In genomic region chr19:49469828-49470614, GRCh38 we compare ENCODE assay signal across 8 cellular contexts. TPM values are rescaled to one million over a fixed set of nuclear protein-coding genes. Genes with fewer than 3 reads are reported as not detected.
A peak's percentile ranks its signal among the peaks of the same experiment; 100 is the strongest.
DNase-seq lines count a peak whose midpoint lies in the region; ATAC-seq and TF ChIP-seq lines count a peak whose summit lies in the region.

No MANE protein-coding gene starts in this region.

- ATAC-seq in naive B cell (ENCODE audit: low read depth in 2 of 2) (peak; percentile 52 to 56), HG02938 (IDR thresholded peaks at IDR 0.05; ENCODE audit: unreplicated experiment) (no peak)

- no peak for DNase-seq in AG04450 (ENCODE audit: low read depth, low spot score)
- peak; percentile 84 for DNase-seq in KG1 (lab: John Stamatoyannopoulos, UW)
- DNase-seq in activated T-cell treated with anti-CD3 and anti-CD28 coated beads, Interleukin-2, amount 50 U/mL, for 48 hours = peak; percentile 85 to 89
- peak; percentile 85 for DNase-seq in naive B cell
- no peak for DNase-seq in NCI-H2081 (lab: John Stamatoyannopoulos, UW)
- DNase-seq in NCI-H1105 (lab: John Stamatoyannopoulos, UW) = no peak

- no peaks in the 10 kb centered on the region for H3K27me3 Mint-ChIP-seq in naive B cell

- CTCF ChIA-PET in AG04450 (lab: Charles Lee) = interaction anchor here (0.6 to 1.5 kb wide), 3 partner anchors 20 to 77 kb away, joined by 4 to 5 read pairs (median 4); no protein-coding TSS in a partner anchor

- no peak overlapping the region for H3K4me3 ChIP-seq in AG04450 (ENCODE audit: low read depth, low read length)

- TF ChIP-seq POLR2A in GM19099 (IDR thresholded peaks at IDR 0.05; ENCODE audit: extremely low read depth, insufficient read length, low read depth) = peak; percentile 30

- peaks cover 33 to 54% (median 36%) of the 10 kb centered on the region in 3 donors for H3K4me1 Mint-ChIP-seq in naive B cell

- H3K36me3 Mint-ChIP-seq in naive B cell = peaks cover 0 to 9% of the 10 kb centered on the region in 2 donors

- peak overlapping the region; percentile 52 to 84 (median 66) for H3K4me3 Mint-ChIP-seq in naive B cell

- no peaks in the 10 kb centered on the region for H3K27me3 ChIP-seq in AG04450 (ENCODE audit: control insufficient read depth, insufficient read depth, low read length)

- H3K27ac Mint-ChIP-seq in naive B cell = peak overlapping the region; percentile 96 to 100 (median 99)

- 0 out of 2 replicates have a peak, but pooled peaks have one; percentile 5 for TF ChIP-seq CTCF in AG04450 (IDR thresholded peaks at IDR 0.05; ENCODE audit: low read depth, low read length)

- POLR2A ChIA-PET in AG04450 (lab: Yijun Ruan, JAX) = no interaction called here

- H3K9me3 Mint-ChIP-seq in naive B cell = peaks cover 0 to 6% (median 0%) of the 10 kb centered on the region in 7 donors

- H3K27ac ChIP-seq in AG04450 (ENCODE audit: low read depth, low read length) = no peak overlapping the region

- no peaks in the 10 kb centered on the region; the same call in 1 of the 2 replicates for H3K9me3 ChIP-seq in AG04450 (ENCODE audit: control insufficient read depth, insufficient read depth, low read length)

RNA-seq across cellular contexts. Expression of gene FLT3LG, which starts 4.0 kb away (rescaled TPM):
- polyA plus RNA-seq in AG04450 (2011; rRNA removed) (3.7 and 5.9 TPM in 2 replicates), naive B cell (ENCODE audit: low read depth in 6 of 6) (10 to 100 TPM in 5 of 6 donors, 1 to 10 TPM in 1; 9.5 to 15.0 (median 11.4) TPM)
- 0.87 and 1.9 TPM in 2 replicates for polyA minus RNA-seq in AG04450 (2011; rRNA and poly(A)+ RNA removed)

RNA-seq across cellular contexts. Expression of gene ALDH16A1, which starts 17.0 kb away (rescaled TPM):
- polyA plus RNA-seq in AG04450 (2011; rRNA removed) (4.1 and 4.3 TPM in 2 replicates), naive B cell (ENCODE audit: low read depth in 6 of 6) (100 to 1,000 TPM in 1 of 6 donors, 10 to 100 TPM in 5; 54.2 to 103 (median 74.6) TPM)
- 1.6 and 3.2 TPM in 2 replicates for polyA minus RNA-seq in AG04450 (2011; rRNA and poly(A)+ RNA removed)

RNA-seq across cellular contexts. Expression of gene RPL13A, which starts 17.4 kb away (rescaled TPM):
- 3,816 and 4,938 TPM in 2 replicates for polyA plus RNA-seq in AG04450 (2011; rRNA removed)
- polyA minus RNA-seq in AG04450 (2011; rRNA and poly(A)+ RNA removed) = 1,026 and 1,599 TPM in 2 replicates
- polyA plus RNA-seq in naive B cell (ENCODE audit: low read depth in 6 of 6) = 1,000 to 10,000 TPM; 1,519 to 3,103 (median 2,606) TPM

RNA-seq across cellular contexts. Expression of gene PIH1D1, which starts 18.4 kb away (rescaled TPM):
- polyA plus RNA-seq in AG04450 (2011; rRNA removed) (60.3 and 62.5 TPM in 2 replicates), naive B cell (ENCODE audit: low read depth in 6 of 6) (10 to 100 TPM; 70.3 to 95.3 (median 79.0) TPM)
- polyA minus RNA-seq in AG04450 (2011; rRNA and poly(A)+ RNA removed) = 43.7 and 44.3 TPM in 2 replicates

RNA-seq across cellular contexts. Expression of gene RPS11, which starts 26.2 kb away (rescaled TPM):
- polyA plus RNA-seq in AG04450 (2011; rRNA removed) (1,562 and 2,122 TPM in 2 replicates), naive B cell (ENCODE audit: low read depth in 6 of 6) (1,000 to 10,000 TPM; 2,581 to 3,900 (median 3,339) TPM)
- 912 and 1,125 TPM in 2 replicates for polyA minus RNA-seq in AG04450 (2011; rRNA and poly(A)+ RNA removed)

Comparison
In these comparisons a context has a peak if more than half of its experiments do, and no peak if none do; other contexts are left out.
1. DNase-seq: peak in KG1 (single experiment), activated T-cell treated with anti-CD3 and anti-CD28 coated beads, Interleukin-2, amount 50 U/mL, for 48 hours (2 of 2) and naive B cell (single experiment); none in AG04450 (single experiment), NCI-H2081 (0 of 2) and NCI-H1105 (single experiment).
2. RNA of gene ALDH16A1, which starts 17.0 kb away (polyA plus RNA-seq): 54.2 to 103 TPM in naive B cell; 4.1 to 4.3 TPM in AG04450; every median in the first group is over 10 times any median in the second.